21 cellular contexts compared by ENCODE assay signal in genomic region chr15:65962187-65962586, GRCh38.
DNase-seq lines count a peak whose midpoint lies in the region; ATAC-seq, FAIRE-seq and TF ChIP-seq lines count a peak whose summit lies in the region.
"Had no signal": no experiment of that assay in that cellular context is flagged by ENCODE, and none has a peak within 500 bp of the region (broad histone marks: within the 10 kb centered on the region; RNA-seq: fewer than 3 reads in every experiment).

No MANE protein-coding gene starts in this region.

- no peak overlapping the region for H3K27ac ChIP-seq in heart right ventricle
- H3K27ac ChIP-seq: KMS-11, prostate gland had no signal

- no peak overlapping the region for H3K4me3 ChIP-seq in heart right ventricle
- no peak overlapping the region for H3K4me3 ChIP-seq in adipocyte (ENCODE audit: low read length)
- H3K4me3 ChIP-seq: prostate gland had no signal

- intact Hi-C loops in heart right ventricle (cut with DNase I) (no loop called here), Right ventricle myocardium superior (cut with DNase I) (no loop called here), left colon (cut with DNase I, micrococcal nuclease) (no loop called here)

- H3K27me3 ChIP-seq in heart right ventricle (peaks cover 0 to 54% (median 40%) of the 10 kb centered on the region in 7 donors), adipocyte (replicated peaks; ENCODE audit: control insufficient read depth, insufficient read depth, low read length) (peaks cover 52% of the 10 kb centered on the region)

- H3K4me1 ChIP-seq in heart right ventricle (no peaks in the 10 kb centered on the region), adipocyte (ENCODE audit: control insufficient read depth, insufficient read depth, low read length) (no peaks in the 10 kb centered on the region)
- H3K4me1 ChIP-seq: prostate gland had no signal

- no peak for FAIRE-seq in GM19239 (lab: Jason Lieb, UNC)
- FAIRE-seq: A204.1, kidney had no signal

- no peak overlapping the region for H3K9ac ChIP-seq in adipocyte (ENCODE audit: low read length)
- H3K9ac ChIP-seq: KMS-11 had no signal

- 39 to 52% methylated on average over 3 of the region's 3 CpGs for WGBS in heart right ventricle, 2 donors

- DNase-seq in heart right ventricle (no peak), Right ventricle myocardium superior (no peak), adipocyte (ENCODE audit: low read depth) (peak; percentile 15), left colon (no peak), medulla oblongata (ENCODE audit: extremely low spot score) (no peak), GM19239 (ENCODE audit: insufficient read length, low spot score) (no peak)
- DNase-seq: activated CD4-positive, alpha-beta memory T cell treated with anti-CD3 and anti-CD28 coated beads, Interleukin-2, amount 10 ng/mL, durations not matched to agents 7 days and 5 days; activated naive CD4-positive, alpha-beta T cell; DMS53; kidney; NCI-H1092; NCI-H2081 treated with DMSO at 0.1 percent for 48 hours; NCI-H510A; nephron progenitor cell; stimulated activated CD4-positive, alpha-beta T cell treated with anti-CD3 and anti-CD28 coated beads, Interleukin-4, amount 100 ng/mL, for 4 hours had no signal

- peak in 7 of 9 donors; percentile 6 to 38 (median 21) for TF ChIP-seq CTCF in heart right ventricle (IDR thresholded peaks at IDR 0.05)

- ATAC-seq in heart right ventricle (peak in 4 of 8 donors; percentile 33 to 59 (median 50)), Right ventricle myocardium superior (ENCODE audit: poor library complexity) (no peak), left colon (peak; percentile 33), HG03378 (IDR thresholded peaks at IDR 0.05; ENCODE audit: unreplicated experiment) (no peak), GM21723 (IDR thresholded peaks at IDR 0.05; ENCODE audit: unreplicated experiment) (no peak)
- ATAC-seq: WTC11 had no signal

- H3K9me3 ChIP-seq in heart right ventricle (no peaks in the 10 kb centered on the region), adipocyte (ENCODE audit: control insufficient read depth, low read length) (peaks cover 7% of the 10 kb centered on the region)
- H3K9me3 ChIP-seq: prostate gland had no signal

- H3K36me3 ChIP-seq in heart right ventricle, result no peaks in the 10 kb centered on the region
- H3K36me3 ChIP-seq in adipocyte (ENCODE audit: control insufficient read depth, insufficient read depth, low read length, severe bottlenecking), result no peaks in the 10 kb centered on the region
- H3K36me3 ChIP-seq: prostate gland had no signal
